In genomic region chr3:19543212-19543841, GRCh38 we compare ENCODE assay signal across 8 cellular contexts.
DNase-seq lines count a peak whose midpoint lies in the region; ATAC-seq and TF ChIP-seq lines count a peak whose summit lies in the region.

No MANE protein-coding gene starts in this region.

- no peaks in the 10 kb centered on the region for H3K9me3 Mint-ChIP-seq in activated T-helper 2 cell treated with anti-CD3 and anti-CD28 coated beads, Interferon-gamma antibody, Interleukin-2, Interleukin-4, amounts not matched to agents 10 μg/mL and 5 μg/mL and 100 μg/mL, durations not matched to agents 14 hours and 24 hours and 36 hours

- ATAC-seq in GM18520 (IDR thresholded peaks at IDR 0.05; ENCODE audit: unreplicated experiment) (peak; percentile 42), HG02938 (IDR thresholded peaks at IDR 0.05; ENCODE audit: unreplicated experiment) (peak; percentile 46)

- intact Hi-C loops in prostate gland (cut with DNase I): loop anchor here (2.0 kb wide), 1 partner anchor 195 kb away; no protein-coding TSS in a partner anchor
- intact Hi-C loops in activated T-helper 2 cell treated with anti-CD3 and anti-CD28 coated beads, Interferon-gamma antibody, Interleukin-2, Interleukin-4, amounts not matched to agents 10 μg/mL and 5 μg/mL and 100 μg/mL, durations not matched to agents 14 hours and 24 hours and 36 hours (cut with micrococcal nuclease): loop anchor here (2.0 kb wide), 1 partner anchor 195 kb away; no protein-coding TSS in a partner anchor

- H3K36me3 ChIP-seq in prostate gland: no peaks in the 10 kb centered on the region

- no peaks in the 10 kb centered on the region for H3K9me3 ChIP-seq in prostate gland

- no peak for TF ChIP-seq POLR2A in prostate gland (IDR thresholded peaks at IDR 0.05)

- no peak overlapping the region for H3K4me3 ChIP-seq in prostate gland

- peak; percentile 7 for DNase-seq in NCI-H2081 treated with DMSO at 0.1 percent for 48 hours (lab: John Stamatoyannopoulos, UW)
- peak; percentile 33 for DNase-seq in cerebellar cortex (ENCODE audit: low spot score)
- no peak for DNase-seq in prostate gland (ENCODE audit: low spot score)
- DNase-seq in AG08395 (ENCODE audit: low spot score): no peak
- DNase-seq in activated T-helper 2 cell treated with anti-CD3 and anti-CD28 coated beads, Interferon-gamma antibody, Interleukin-2, Interleukin-4, amounts not matched to agents 10 μg/mL and 5 μg/mL and 100 μg/mL, durations not matched to agents 14 hours and 24 hours and 36 hours (ENCODE audit: low spot score): no peak

- H3K27ac ChIP-seq in C4-2B (no peak overlapping the region), prostate gland (no peak overlapping the region)

- no peak overlapping the region for H3K4me3 Mint-ChIP-seq in activated T-helper 2 cell treated with anti-CD3 and anti-CD28 coated beads, Interferon-gamma antibody, Interleukin-2, Interleukin-4, amounts not matched to agents 10 μg/mL and 5 μg/mL and 100 μg/mL, durations not matched to agents 14 hours and 24 hours and 36 hours (ENCODE audit: low read depth)

- H3K27me3 ChIP-seq in prostate gland (replicated peaks; ENCODE audit: insufficient read depth): no peaks in the 10 kb centered on the region

- 34% methylated on average over 4 of the region's 4 CpGs for WGBS in prostate gland

- H3K4me1 ChIP-seq in prostate gland (replicated peaks): no peaks in the 10 kb centered on the region

- no peaks in the 10 kb centered on the region for H3K36me3 Mint-ChIP-seq in activated T-helper 2 cell treated with anti-CD3 and anti-CD28 coated beads, Interferon-gamma antibody, Interleukin-2, Interleukin-4, amounts not matched to agents 10 μg/mL and 5 μg/mL and 100 μg/mL, durations not matched to agents 14 hours and 24 hours and 36 hours (ENCODE audit: low read depth)

- H3K27ac Mint-ChIP-seq in activated T-helper 2 cell treated with anti-CD3 and anti-CD28 coated beads, Interferon-gamma antibody, Interleukin-2, Interleukin-4, amounts not matched to agents 10 μg/mL and 5 μg/mL and 100 μg/mL, durations not matched to agents 14 hours and 24 hours and 36 hours: no peak overlapping the region

- TF ChIP-seq CTCF in C4-2B (conservative IDR thresholded peaks at IDR 0.05) (peak; percentile 80), prostate gland (IDR thresholded peaks at IDR 0.05) (peak in 3 of 4 experiments; percentile 15 to 37 (median 22))

- no peaks in the 10 kb centered on the region for H3K27me3 Mint-ChIP-seq in activated T-helper 2 cell treated with anti-CD3 and anti-CD28 coated beads, Interferon-gamma antibody, Interleukin-2, Interleukin-4, amounts not matched to agents 10 μg/mL and 5 μg/mL and 100 μg/mL, durations not matched to agents 14 hours and 24 hours and 36 hours (ENCODE audit: low read depth)

- H3K4me1 Mint-ChIP-seq in activated T-helper 2 cell treated with anti-CD3 and anti-CD28 coated beads, Interferon-gamma antibody, Interleukin-2, Interleukin-4, amounts not matched to agents 10 μg/mL and 5 μg/mL and 100 μg/mL, durations not matched to agents 14 hours and 24 hours and 36 hours (ENCODE audit: low read depth): no peaks in the 10 kb centered on the region

Comparison
In these comparisons a context has a peak if more than half of its experiments do, and no peak if none do; other contexts are left out.
1. DNase-seq: peak in NCI-H2081 treated with DMSO at 0.1 percent for 48 hours (single experiment) and cerebellar cortex (single experiment); none in prostate gland (single experiment), AG08395 (single experiment) and activated T-helper 2 cell treated with anti-CD3 and anti-CD28 coated beads, Interferon-gamma antibody, Interleukin-2, Interleukin-4, amounts not matched to agents 10 μg/mL and 5 μg/mL and 100 μg/mL, durations not matched to agents 14 hours and 24 hours and 36 hours (single experiment).